1 cellular context compared by ENCODE assay signal in genomic region chr2:68062680-68063387, GRCh38.
TF ChIP-seq lines count a peak whose summit lies in the region.

Gene C1D, minus strand, starts transcription at chr2:68063004. Its CDS starts 15,694 bp downstream, at chr2:68047310.

TF ChIP-seq in HepG2, 621 proteins besides CTCF, POLR2A, EP300 and RAD21 (continued from another document and continues in another):
- TF ChIP-seq MTA1 (CRISPR knock-in tag; IDR thresholded peaks at IDR 0.05; ENCODE audit: borderline replicate concordance) (no peak; the same call in 1 of the 2 replicates), ZXDC (CRISPR knock-in tag; IDR thresholded peaks at IDR 0.05) (no peak), MAFF (IDR thresholded peaks at IDR 0.05; ENCODE audit: low read depth, low read length) (no peak), DPF2 (CRISPR knock-in tag; IDR thresholded peaks at IDR 0.05; ENCODE audit: borderline replicate concordance, low read depth) (no peak), ZNF124 (CRISPR knock-in tag; IDR thresholded peaks at IDR 0.05) (no peak; the same call in 1 of the 2 replicates), TBL1XR1 (IDR thresholded peaks at IDR 0.05; ENCODE audit: borderline replicate concordance, low read length, partially characterized antibody) (peak; percentile 57), NAIF1 (CRISPR knock-in tag; IDR thresholded peaks at IDR 0.05; ENCODE audit: borderline replicate concordance) (peak; percentile 79), BATF2 (CRISPR knock-in tag; IDR thresholded peaks at IDR 0.05) (no peak), ZNF367 (CRISPR knock-in tag; IDR thresholded peaks at IDR 0.05; ENCODE audit: borderline replicate concordance) (no peak), ZMYM4 (CRISPR knock-in tag; IDR thresholded peaks at IDR 0.05) (peak; percentile 96), RNF219 (CRISPR knock-in tag; IDR thresholded peaks at IDR 0.05) (0 out of 2 replicates have a peak, but pooled peaks have one; percentile 12), ZSCAN25 (CRISPR knock-in tag; IDR thresholded peaks at IDR 0.05) (no peak), ZSCAN5A (CRISPR knock-in tag; IDR thresholded peaks at IDR 0.05; ENCODE audit: borderline replicate concordance) (no peak), ATF1 (CRISPR knock-in tag; IDR thresholded peaks at IDR 0.05) (peak; percentile 100), PAWR (CRISPR knock-in tag; IDR thresholded peaks at IDR 0.05; ENCODE audit: borderline replicate concordance) (no peak), ATF6 (CRISPR knock-in tag; conservative IDR thresholded peaks at IDR 0.05) (0 out of 2 replicates have a peak, but pooled peaks have one; percentile 29), ZNF672 (CRISPR knock-in tag; IDR thresholded peaks at IDR 0.05) (no peak), ZNF260 (CRISPR knock-in tag; IDR thresholded peaks at IDR 0.05; ENCODE audit: borderline replicate concordance, low read depth) (no peak), ZFX (CRISPR knock-in tag; IDR thresholded peaks at IDR 0.05; ENCODE audit: low read depth) (peak; percentile 97), BCL6 (CRISPR knock-in tag; IDR thresholded peaks at IDR 0.05) (peak; percentile 54), ZKSCAN1 (IDR thresholded peaks at IDR 0.05; ENCODE audit: low read length) (no peak), TARDBP (CRISPR knock-in tag; IDR thresholded peaks at IDR 0.05) (peak; percentile 76), CBX2 (IDR thresholded peaks at IDR 0.05; ENCODE audit: low read depth, low read length) (no peak), CBX2 (CRISPR knock-in tag; IDR thresholded peaks at IDR 0.05; ENCODE audit: low read depth) (0 out of 2 replicates have a peak, but pooled peaks have one; percentile 58), SRF (IDR thresholded peaks at IDR 0.05; ENCODE audit: low read depth, low read length) (peak; percentile 85), ATF5 (CRISPR knock-in tag; IDR thresholded peaks at IDR 0.05; ENCODE audit: low read depth) (0 out of 2 replicates have a peak, but pooled peaks have one; percentile 71), TEAD2 (CRISPR knock-in tag; IDR thresholded peaks at IDR 0.05) (no peak), ETV6 (CRISPR knock-in tag; conservative IDR thresholded peaks at IDR 0.05) (peak; percentile 82), ZNF646 (CRISPR knock-in tag; IDR thresholded peaks at IDR 0.05) (no peak), ZBTB46 (CRISPR knock-in tag; IDR thresholded peaks at IDR 0.05; ENCODE audit: borderline replicate concordance) (no peak), KDM6A (CRISPR knock-in tag; IDR thresholded peaks at IDR 0.05; ENCODE audit: low read depth) (no peak), DR1 (CRISPR knock-in tag; IDR thresholded peaks at IDR 0.05) (no peak), THYN1 (CRISPR knock-in tag; IDR thresholded peaks at IDR 0.05; ENCODE audit: borderline replicate concordance, low read depth) (no peak), KDM1A (CRISPR knock-in tag; IDR thresholded peaks at IDR 0.05) (no peak), HOXA3 (CRISPR knock-in tag; IDR thresholded peaks at IDR 0.05) (peak; percentile 98), MLXIP (CRISPR knock-in tag; IDR thresholded peaks at IDR 0.05; ENCODE audit: borderline replicate concordance) (no peak), RFX5 (IDR thresholded peaks at IDR 0.05; ENCODE audit: low read depth, low read length) (peak; percentile 75), KLF13 (CRISPR knock-in tag; IDR thresholded peaks at IDR 0.05) (no peak), GFI1 (CRISPR knock-in tag; IDR thresholded peaks at IDR 0.05; ENCODE audit: borderline replicate concordance) (0 out of 2 replicates have a peak, but pooled peaks have one; percentile 56), HNRNPH1 (optimal IDR thresholded peaks at IDR 0.05; ENCODE audit: low read depth, low read length) (no peak), PHF21A (CRISPR knock-in tag; IDR thresholded peaks at IDR 0.05) (no peak), ZNF160 (CRISPR knock-in tag; IDR thresholded peaks at IDR 0.05) (peak; percentile 28; the same call in 1 of the 2 replicates)
